ENCODE assay signal across 1 cellular context in genomic region chr1:89269277-89269676, GRCh38.
A peak's percentile ranks its signal among the peaks of the same experiment; 100 is the strongest.
TF ChIP-seq lines count a peak whose summit lies in the region.

No MANE protein-coding gene starts in this region.

TF ChIP-seq in IMR-90, 13 proteins besides CTCF, POLR2A, EP300 and RAD21:
- no peak for TF ChIP-seq MAZ (IDR thresholded peaks at IDR 0.05; ENCODE audit: borderline replicate concordance, low read depth, low read length)
- TF ChIP-seq, protein P1, sequence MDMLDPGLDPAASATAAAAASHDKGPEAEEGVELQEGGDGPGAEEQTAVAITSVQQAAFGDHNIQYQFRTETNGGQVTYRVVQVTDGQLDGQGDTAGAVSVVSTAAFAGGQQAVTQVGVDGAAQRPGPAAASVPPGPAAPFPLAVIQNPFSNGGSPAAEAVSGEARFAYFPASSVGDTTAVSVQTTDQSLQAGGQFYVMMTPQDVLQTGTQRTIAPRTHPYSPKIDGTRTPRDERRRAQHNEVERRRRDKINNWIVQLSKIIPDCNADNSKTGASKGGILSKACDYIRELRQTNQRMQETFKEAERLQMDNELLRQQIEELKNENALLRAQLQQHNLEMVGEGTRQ (IDR thresholded peaks at IDR 0.05; ENCODE audit: low read depth, low read length), result no peak
- TF ChIP-seq CEBPB (IDR thresholded peaks at IDR 0.05; ENCODE audit: low read depth, low read length), result peak; percentile 48
- TF ChIP-seq RCOR1 (IDR thresholded peaks at IDR 0.05; ENCODE audit: insufficient replicate concordance, low read length), result no peak
- TF ChIP-seq BHLHE40 (IDR thresholded peaks at IDR 0.05; ENCODE audit: low read depth, low read length), result no peak
- no peak for TF ChIP-seq FOS (IDR thresholded peaks at IDR 0.05; ENCODE audit: low read depth, low read length)
- TF ChIP-seq SMC3 (IDR thresholded peaks at IDR 0.05; ENCODE audit: low read depth, low read length), result no peak
- no peak for TF ChIP-seq MAFK (IDR thresholded peaks at IDR 0.05; ENCODE audit: low read depth, low read length)
